Comparison of ENCODE assay signal across 8 cellular contexts in the genomic region with DNA sequence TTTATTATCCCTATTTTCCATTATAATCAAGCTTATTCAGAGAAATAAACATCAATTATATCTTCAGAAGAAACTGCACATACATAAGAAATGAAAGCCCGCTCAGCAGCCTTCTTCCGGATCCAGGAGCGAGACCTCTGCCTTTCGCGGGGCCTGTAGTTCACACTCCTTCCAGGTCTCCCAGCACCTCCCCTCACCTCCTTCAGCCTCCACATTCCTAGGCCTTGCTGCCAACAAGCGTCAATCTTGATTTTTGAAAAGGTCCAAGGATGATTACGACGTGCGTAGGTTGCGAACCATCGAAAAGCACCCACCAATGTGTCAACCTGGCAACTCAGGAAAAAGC. TPM values are rescaled to one million over a fixed set of nuclear protein-coding genes. Genes with fewer than 3 reads are reported as not detected.
DNase-seq lines count a peak whose midpoint lies in the region; ATAC-seq and TF ChIP-seq lines count a peak whose summit lies in the region.

No MANE protein-coding gene starts in this region.

- no peak for ATAC-seq in activated B cell treated with CpG ODN at 0.5 μM for 24 hours (ENCODE audit: low read depth)
- ATAC-seq in GM21447 (IDR thresholded peaks at IDR 0.05; ENCODE audit: unreplicated experiment), result no peak
- ATAC-seq in GM21619 (IDR thresholded peaks at IDR 0.05; ENCODE audit: unreplicated experiment), result no peak

- no peaks in the 10 kb centered on the region for H3K27me3 ChIP-seq in suprapubic skin

- H3K9me3 Mint-ChIP-seq in activated B cell treated with CpG ODN at 0.5 μM for 24 hours, result no peaks in the 10 kb centered on the region

- peak overlapping the region; percentile 96 for H3K27ac Mint-ChIP-seq in activated B cell treated with CpG ODN at 0.5 μM for 24 hours

- no peak for TF ChIP-seq CTCF in activated B cell treated with CpG ODN at 0.5 μM for 24 hours (IDR thresholded peaks at IDR 0.05)
- no peak for TF ChIP-seq CTCF in suprapubic skin (IDR thresholded peaks at IDR 0.05)

- 70% methylated on average over 11 of the region's 11 CpGs for WGBS in suprapubic skin

- no peak for TF ChIP-seq POLR2A in suprapubic skin (IDR thresholded peaks at IDR 0.05)

- peaks cover 26% of the 10 kb centered on the region for H3K4me1 ChIP-seq in suprapubic skin

- H3K4me3 Mint-ChIP-seq in activated B cell treated with CpG ODN at 0.5 μM for 24 hours, result peak overlapping the region; percentile 98

- no peak overlapping the region for H3K27ac ChIP-seq in suprapubic skin

- DNase-seq in NCI-H526 treated with DMSO at 0.1 percent for 48 hours (lab: John Stamatoyannopoulos, UW) (peak; percentile 71), NCI-H526 (lab: John Stamatoyannopoulos, UW) (no peak), activated B cell treated with CpG ODN at 0.5 μM for 24 hours (no peak), suprapubic skin (ENCODE audit: low spot score in 2 of 2) (no peak), glomerular visceral epithelial cell (ENCODE audit: extremely low spot score) (no peak)

- no peaks in the 10 kb centered on the region for H3K36me3 ChIP-seq in suprapubic skin

- peaks cover 40% of the 10 kb centered on the region for H3K4me1 Mint-ChIP-seq in activated B cell treated with CpG ODN at 0.5 μM for 24 hours

- intact Hi-C loops in activated B cell treated with CpG ODN at 0.5 μM for 24 hours (cut with micrococcal nuclease), result loop anchor here (1.0 to 5.0 kb wide), 3 partner anchors 165 to 1205 kb away; partner anchors contain the start of genes CPSF3, ITGB1BP1, KLF11 and MBOAT2

- TF ChIP-seq EP300 in suprapubic skin (IDR thresholded peaks at IDR 0.05), result no peak

- H3K9me3 ChIP-seq in suprapubic skin, result no peaks in the 10 kb centered on the region

- POLR2A ChIA-PET in activated B cell treated with CpG ODN at 0.5 μM for 24 hours (lab: Charles Lee), result interaction anchor here (0.6 kb wide), 1 partner anchor 1921 kb away, joined by 3 read pairs; the partner anchor contains the start of gene RNF144A

- H3K4me3 ChIP-seq in iPS-11a (ENCODE audit: low read depth, low read length), result peak overlapping the region; percentile 13
- H3K4me3 ChIP-seq in suprapubic skin, result peak overlapping the region; percentile 81

- CTCF ChIA-PET in activated B cell treated with CpG ODN at 0.5 μM for 24 hours (lab: Charles Lee), result no interaction called here

- H3K27me3 Mint-ChIP-seq in activated B cell treated with CpG ODN at 0.5 μM for 24 hours, result peaks cover 6% of the 10 kb centered on the region

- peaks cover 2% of the 10 kb centered on the region for H3K36me3 Mint-ChIP-seq in activated B cell treated with CpG ODN at 0.5 μM for 24 hours (ENCODE audit: low read depth)

RNA-seq across cellular contexts. Expression of gene KIDINS220, which starts 0.4 kb away (rescaled TPM):
- total RNA-seq in activated B cell treated with CpG ODN at 0.5 μM for 24 hours (26.4 and 26.9 TPM in 2 replicates), suprapubic skin (100 to 1,000 TPM in 1 of 4 donors, 10 to 100 TPM in 3; 44.7 to 100 (median 53.5) TPM)
